ENCODE assay signal across 8 cellular contexts in genomic region chrX:39163585-39163984, GRCh38.
"Had no signal": no experiment of that assay in that cellular context is flagged by ENCODE, and none has a peak within 500 bp of the region (broad histone marks: within the 10 kb centered on the region; RNA-seq: fewer than 3 reads in every experiment).

No MANE protein-coding gene starts in this region.

- H3K27ac Mint-ChIP-seq: activated naive CD8-positive, alpha-beta T cell treated with anti-CD3 and anti-CD28 coated beads, Interleukin-2, amount 10 ng/mL, durations not matched to agents 7 days and 5 days had no signal

- H3K36me3 Mint-ChIP-seq: activated naive CD8-positive, alpha-beta T cell treated with anti-CD3 and anti-CD28 coated beads, Interleukin-2, amount 10 ng/mL, durations not matched to agents 7 days and 5 days; naive thymus-derived CD4-positive, alpha-beta T cell had no signal

- H3K9me3 Mint-ChIP-seq: activated naive CD8-positive, alpha-beta T cell treated with anti-CD3 and anti-CD28 coated beads, Interleukin-2, amount 10 ng/mL, durations not matched to agents 7 days and 5 days; naive thymus-derived CD4-positive, alpha-beta T cell had no signal

- DNase-seq: activated naive CD8-positive, alpha-beta T cell treated with anti-CD3 and anti-CD28 coated beads, Interleukin-2, amount 10 ng/mL, durations not matched to agents 7 days and 5 days; foreskin melanocyte; head of caudate nucleus; mammary epithelial cell; naive thymus-derived CD4-positive, alpha-beta T cell; PC-3; posterior cingulate gyrus; SW 1271 had no signal

- ATAC-seq: naive thymus-derived CD4-positive, alpha-beta T cell; PC-3 had no signal
